ENCODE assay signal across 8 cellular contexts in genomic region chr19:15125232-15126067, GRCh38. TPM values are rescaled to one million over a fixed set of nuclear protein-coding genes. Genes with fewer than 3 reads are reported as not detected.
DNase-seq lines count a peak whose midpoint lies in the region; ATAC-seq, FAIRE-seq and TF ChIP-seq lines count a peak whose summit lies in the region.

No MANE protein-coding gene starts in this region.

- peak overlapping the region; percentile 96 for H3K4me3 Mint-ChIP-seq in activated CD8-positive, alpha-beta memory T cell treated with anti-CD3 and anti-CD28 coated beads, Interleukin-2, amount 10 ng/mL, durations not matched to agents 7 days and 5 days
- H3K4me3 Mint-ChIP-seq in memory B cell = peak overlapping the region; percentile 97

- no peak overlapping the region for H3K4ac ChIP-seq in H1 (replicated peaks; ENCODE audit: insufficient read length, low read depth, low read length)

- no peak overlapping the region for H2AK5ac ChIP-seq in H1 (ENCODE audit: low read depth, low read length)

- peaks cover 10% of the 10 kb centered on the region for H3K36me3 Mint-ChIP-seq in activated CD8-positive, alpha-beta memory T cell treated with anti-CD3 and anti-CD28 coated beads, Interleukin-2, amount 10 ng/mL, durations not matched to agents 7 days and 5 days
- H3K36me3 Mint-ChIP-seq in memory B cell = peaks cover 13% of the 10 kb centered on the region

- H3K23me2 ChIP-seq in H1 (ENCODE audit: low read depth, low read length) = peaks cover 8% of the 10 kb centered on the region; the same call in 1 of the 2 replicates

- H4K20me1 ChIP-seq in H1 (replicated peaks in 1 of 2; ENCODE audit: control insufficient read depth in 1 of 2, insufficient read depth in 2 of 2, low read length in 2 of 2) = peaks cover 2 to 3% of the 10 kb centered on the region in 2 experiments

- peak overlapping the region; percentile 68 to 90 (median 82) for H3K4me3 ChIP-seq in H1 (ENCODE audit: extremely low read depth in 1 of 4, insufficient read depth in 2 of 4, low read depth in 3 of 4, low read length in 4 of 4)

- H3K18ac ChIP-seq in H1 (ENCODE audit: extremely low read depth, low read length) = peak overlapping the region; percentile 99

- no peaks in the 10 kb centered on the region for H3K9me3 ChIP-seq in H1 (ENCODE audit: insufficient read depth in 2 of 2, low read depth in 1 of 2, low read length in 1 of 2)

- H3K4me1 ChIP-seq in H1 (replicated peaks in 1 of 4; ENCODE audit: control insufficient read depth in 3 of 4, insufficient read depth in 4 of 4, low read length in 3 of 4) = peaks cover 0 to 9% (median 2%) of the 10 kb centered on the region in 4 experiments; a peak in 5 of 7 replicates

- in situ Hi-C loops in Caki2 (cut with HindIII; ENCODE audit: low pct_unique_long_range_greater_than_20kb, low sequenced_read_pairs) = no loop called here

- H4K91ac ChIP-seq in H1 (replicated peaks; ENCODE audit: insufficient read length, low read length) = peak overlapping the region; percentile 100

- 0 out of 4 replicates have a peak, but pooled peaks of 1 of the 2 experiments have one; percentile 1 for TF ChIP-seq RAD21 in H1 (IDR thresholded peaks at IDR 0.05 in 1 of 2, conservative IDR thresholded peaks at IDR 0.05 in 1 of 2; ENCODE audit: low read depth in 2 of 2, low read length in 2 of 2)

- DNase-seq in Caki2 (ENCODE audit: low read depth) (peak; percentile 98), HTR-8/SVneo (ENCODE audit: insufficient read length, low spot score) (peak; percentile 99), NOMO-1 treated with DMSO at 0.1 percent for 48 hours (lab: John Stamatoyannopoulos, UW; ENCODE audit: unreplicated experiment) (peak; percentile 98), H1 (ENCODE audit: low read depth in 1 of 2, low spot score in 2 of 2) (peak; percentile 97 to 98), memory B cell (ENCODE audit: low spot score in 2 of 2) (peak; percentile 97 to 98)
- DNase-seq in activated CD8-positive, alpha-beta memory T cell treated with anti-CD3 and anti-CD28 coated beads, Interleukin-2, amount 10 ng/mL, durations not matched to agents 7 days and 5 days = peak; percentile 99
- peak; percentile 94 for DNase-seq in stimulated activated CD8-positive, alpha-beta memory T cell treated with anti-CD3 and anti-CD28 coated beads, Interleukin-12 subunit alpha, Interleukin-12 subunit beta, amount 100 ng/mL, for 1 hour (ENCODE audit: low read depth)

- peaks cover 6% of the 10 kb centered on the region for H3K27me3 Mint-ChIP-seq in activated CD8-positive, alpha-beta memory T cell treated with anti-CD3 and anti-CD28 coated beads, Interleukin-2, amount 10 ng/mL, durations not matched to agents 7 days and 5 days
- H3K27me3 Mint-ChIP-seq in memory B cell = peaks cover 7% of the 10 kb centered on the region

- H3K27ac Mint-ChIP-seq in activated CD8-positive, alpha-beta memory T cell treated with anti-CD3 and anti-CD28 coated beads, Interleukin-2, amount 10 ng/mL, durations not matched to agents 7 days and 5 days = peak overlapping the region; percentile 97
- H3K27ac Mint-ChIP-seq in memory B cell = peak overlapping the region; percentile 99

- H3K9me3 Mint-ChIP-seq in activated CD8-positive, alpha-beta memory T cell treated with anti-CD3 and anti-CD28 coated beads, Interleukin-2, amount 10 ng/mL, durations not matched to agents 7 days and 5 days (ENCODE audit: low read depth) = no peaks in the 10 kb centered on the region
- no peaks in the 10 kb centered on the region for H3K9me3 Mint-ChIP-seq in memory B cell

- H3K79me2 ChIP-seq in H1 (ENCODE audit: control insufficient read depth in 1 of 2, insufficient read depth in 2 of 2, low read length in 2 of 2) = peaks cover 0 to 13% of the 10 kb centered on the region in 2 experiments; a peak in 2 of 4 replicates

- FAIRE-seq in HTR-8/SVneo (lab: Jason Lieb, UNC) (peak; percentile 99), H1 (lab: Jason Lieb, UNC) (peak; percentile 76)

- POLR2A ChIA-PET in H1 (lab: Charles Lee; ENCODE audit: partially characterized antibody) = interaction anchor here (0.5 to 5.1 kb wide), 11 partner anchors 12 to 303 kb away, joined by 3 to 67 read pairs (median 4); partner anchors contain the start of genes AKAP8 and AKAP8L

- TF ChIP-seq POLR2A in H1 (IDR thresholded peaks at IDR 0.05; ENCODE audit: control extremely low read depth in 1 of 2, low read depth in 2 of 2, low read length in 2 of 2) = peak; percentile 58 to 88

- H3K4me1 Mint-ChIP-seq in activated CD8-positive, alpha-beta memory T cell treated with anti-CD3 and anti-CD28 coated beads, Interleukin-2, amount 10 ng/mL, durations not matched to agents 7 days and 5 days = peaks cover 19% of the 10 kb centered on the region
- H3K4me1 Mint-ChIP-seq in memory B cell = peaks cover 15% of the 10 kb centered on the region

- peak overlapping the region in 3 of 4 experiments; percentile 80 to 95 (median 92); a peak in 6 of 7 replicates for H3K9ac ChIP-seq in H1 (replicated peaks in 1 of 4; ENCODE audit: extremely low read depth in 1 of 4, low read depth in 3 of 4, low read length in 3 of 4)

- peaks cover 0 to 11% (median 5%) of the 10 kb centered on the region in 4 experiments; a peak in 5 of 8 replicates for H3K36me3 ChIP-seq in H1 (ENCODE audit: control insufficient read depth in 2 of 4, insufficient read depth in 4 of 4, low read length in 3 of 4)

- peak overlapping the region; percentile 99; the same call in 1 of the 2 replicates for H2BK15ac ChIP-seq in H1 (ENCODE audit: low read length)

- CTCF ChIA-PET in activated CD8-positive, alpha-beta memory T cell treated with anti-CD3 and anti-CD28 coated beads, Interleukin-2, amount 10 ng/mL, durations not matched to agents 7 days and 5 days (lab: Charles Lee) = interaction anchor here (0.6 to 2.1 kb wide), 8 partner anchors 24 to 777 kb away, joined by 3 to 9 read pairs (median 6); partner anchors contain the start of gene AKAP8L
- CTCF ChIA-PET in H1 (lab: Charles Lee; ENCODE audit: partially characterized antibody) = interaction anchor here (0.9 to 5.7 kb wide), 9 partner anchors 13 to 107 kb away, joined by 3 to 39 read pairs (median 3); partner anchors contain the start of gene EPHX3

- H3K4me2 ChIP-seq in H1 (ENCODE audit: insufficient read depth in 1 of 2, low read depth in 2 of 2, low read length in 2 of 2) = peak overlapping the region; percentile 69 to 79

- H2BK5ac ChIP-seq in H1 (ENCODE audit: low read depth, low read length) = peak overlapping the region; percentile 99

- no peak for TF ChIP-seq CTCF in H1 (IDR thresholded peaks at IDR 0.05; ENCODE audit: control extremely low read depth in 1 of 3, insufficient read depth in 1 of 3, low read depth in 1 of 3, low read length in 3 of 3)

- H2BK12ac ChIP-seq in H1 (ENCODE audit: low read depth, low read length) = peak overlapping the region; percentile 95

- peaks cover 9% of the 10 kb centered on the region for H3K79me1 ChIP-seq in H1 (ENCODE audit: low read depth, low read length)

- peak overlapping the region; percentile 86 for H2BK120ac ChIP-seq in H1 (replicated peaks; ENCODE audit: low read depth, low read length)

- peak overlapping the region; percentile 97 for H4K8ac ChIP-seq in H1 (ENCODE audit: extremely low read depth, insufficient read depth, low read length)

- no peak for TF ChIP-seq EP300 in H1 (IDR thresholded peaks at IDR 0.05; ENCODE audit: borderline replicate concordance in 1 of 2, low read depth in 2 of 2, low read length in 2 of 2)

- H2BK20ac ChIP-seq in H1 (ENCODE audit: low read length) = no peak overlapping the region

- H4K5ac ChIP-seq in H1 (ENCODE audit: insufficient read length, low read depth, low read length) = peak overlapping the region; percentile 100

- no peak overlapping the region for H3K14ac ChIP-seq in H1 (ENCODE audit: insufficient read length)

- H3K27me3 ChIP-seq in H1 (replicated peaks in 1 of 4; ENCODE audit: control insufficient read depth in 3 of 4, extremely low read depth in 1 of 4, insufficient read depth in 3 of 4, low read length in 3 of 4) = no peaks in the 10 kb centered on the region

- peak overlapping the region; percentile 83 for H3K56ac ChIP-seq in H1 (replicated peaks; ENCODE audit: insufficient read length, low read depth, low read length)

- WGBS in H1 (ENCODE audit: extremely low coverage in 1 of 2, insufficient coverage in 1 of 2, insufficient read length in 1 of 2, insufficient replicate concordance in 2 of 2, low coverage in 1 of 2, low lambda C conversion rate in 2 of 2, missing lambda C conversion rate in 1 of 2), 2 experiments = 2% methylated on average over 59 of the region's 61 CpGs; no CpG with 5 or more reads in 1 of the 2 experiments

- peak overlapping the region; percentile 96 for H3K27ac ChIP-seq in H1 (ENCODE audit: low read depth, low read length)

- no peak overlapping the region for H3K23ac ChIP-seq in H1 (ENCODE audit: insufficient read length)

- H2AFZ ChIP-seq in H1 (ENCODE audit: low read length) = peak overlapping the region; percentile 69; the same call in 1 of the 2 replicates

- peak; percentile 87 for ATAC-seq in GM21381 (IDR thresholded peaks at IDR 0.05; ENCODE audit: unreplicated experiment)
- ATAC-seq in activated CD8-positive, alpha-beta memory T cell treated with anti-CD3 and anti-CD28 coated beads, Interleukin-2, amount 10 ng/mL, durations not matched to agents 7 days and 5 days = peak; percentile 92
- peak; percentile 86 for ATAC-seq in memory B cell (ENCODE audit: low read depth)

RNA-seq across cellular contexts. Expression of gene SYDE1, which starts 18.2 kb away (rescaled TPM):
- 21.7 and 31.3 TPM in 2 replicates for total RNA-seq in Caki2 (2014; rRNA removed; shearing (Covaris generic); ENCODE audit: low replicate concordance)
- under 1 TPM; 0.07 to 0.09 TPM for total RNA-seq in activated CD8-positive, alpha-beta memory T cell treated with anti-CD3 and anti-CD28 coated beads, Interleukin-2, amount 10 ng/mL, durations not matched to agents 7 days and 5 days
- 16.8 and 17.7 TPM in 2 replicates for total RNA-seq in H1 (2021; fragmentation: NEBNext Ultra II Directional; extraction: Animal tissue kit (Norgen Biotek cat#: 25700))
- 12.0 and 16.1 TPM in 2 replicates for polyA plus RNA-seq in H1 (2011; rRNA removed)
- 11.1 TPM for polyA plus RNA-seq in H1 (2011; cell fraction: cytosol; rRNA removed)
- 38.2 TPM for polyA plus RNA-seq in H1 (2011; cell fraction: nucleus; rRNA removed)
- 7.5 to 11.4 TPM (median 10.6 TPM) in 4 replicates for polyA plus RNA-seq in H1 (2012, experiment 1 of 2)
- polyA plus RNA-seq in H1 (2012, experiment 2 of 2) = 9.2 TPM
- polyA plus RNA-seq in H1 (2013, experiment 1 of 2) = 8.5 TPM
- polyA plus RNA-seq in H1 (2013, experiment 2 of 2) = 8.7 TPM
- polyA minus RNA-seq in H1 (2011; rRNA and poly(A)+ RNA removed) = 5.5 and 7.4 TPM in 2 replicates
- 11.4 TPM for polyA minus RNA-seq in H1 (2011; cell fraction: cytosol; rRNA and poly(A)+ RNA removed)
- 15.4 TPM for polyA minus RNA-seq in H1 (2011; cell fraction: nucleus; rRNA and poly(A)+ RNA removed)

RNA-seq across cellular contexts. Expression of gene OR1I1, which starts 43.4 kb away (rescaled TPM):
- not detected in 2 replicates for total RNA-seq in Caki2 (2014; rRNA removed; shearing (Covaris generic); ENCODE audit: low replicate concordance)
- total RNA-seq in activated CD8-positive, alpha-beta memory T cell treated with anti-CD3 and anti-CD28 coated beads, Interleukin-2, amount 10 ng/mL, durations not matched to agents 7 days and 5 days = not detected
- total RNA-seq in H1 (2021; fragmentation: NEBNext Ultra II Directional; extraction: Animal tissue kit (Norgen Biotek cat#: 25700)) = not detected in 2 replicates
- polyA plus RNA-seq in H1 (2011; rRNA removed) = not detected in 2 replicates
- not detected for polyA plus RNA-seq in H1 (2011; cell fraction: cytosol; rRNA removed)
- polyA plus RNA-seq in H1 (2011; cell fraction: nucleus; rRNA removed) = not detected
- polyA plus RNA-seq in H1 (2012, experiment 1 of 2) = not detected in 4 replicates
- not detected for polyA plus RNA-seq in H1 (2012, experiment 2 of 2)
- not detected for polyA plus RNA-seq in H1 (2013, experiment 1 of 2)
- polyA plus RNA-seq in H1 (2013, experiment 2 of 2) = not detected
- polyA minus RNA-seq in H1 (2011; rRNA and poly(A)+ RNA removed) = not detected in 2 replicates
- polyA minus RNA-seq in H1 (2011; cell fraction: cytosol; rRNA and poly(A)+ RNA removed) = not detected
- not detected for polyA minus RNA-seq in H1 (2011; cell fraction: nucleus; rRNA and poly(A)+ RNA removed)

Comparison
In these comparisons a context has a peak if more than half of its experiments do, and no peak if none do; other contexts are left out.
1. Peak in every context shown above with its lines: DNase-seq, ATAC-seq, H3K4me3 ChIP-seq and H3K27ac ChIP-seq.
2. RNA of gene SYDE1, which starts 18.2 kb away (total RNA-seq): 21.7 to 31.3 TPM in Caki2 and 16.8 to 17.7 TPM in H1; 0.07 to 0.09 TPM in activated CD8-positive, alpha-beta memory T cell treated with anti-CD3 and anti-CD28 coated beads, Interleukin-2, amount 10 ng/mL, durations not matched to agents 7 days and 5 days; every median in the first group is over 10 times any median in the second.